12 cellular contexts compared by ENCODE assay signal in the genomic region with DNA sequence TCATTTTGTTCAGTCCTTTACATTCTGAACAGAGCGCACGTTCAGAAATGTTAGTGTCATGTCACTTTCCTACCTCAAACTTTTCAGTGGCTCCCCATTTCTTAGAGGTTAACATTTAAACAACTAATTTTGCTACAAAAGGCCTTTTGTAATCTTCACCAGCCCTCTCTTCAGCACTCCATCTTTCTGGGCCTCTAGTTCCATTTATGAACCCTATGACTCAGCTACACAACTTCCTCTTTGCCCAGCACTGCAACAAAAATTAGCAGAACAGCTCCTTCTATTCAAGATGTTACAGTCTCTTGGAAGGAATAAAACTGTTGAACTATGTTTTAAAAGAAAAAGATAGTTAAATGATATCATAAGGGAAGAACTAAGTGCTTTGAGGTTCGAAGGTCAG.
"Had no signal": no experiment of that assay in that cellular context is flagged by ENCODE, and none has a peak within 500 bp of the region (broad histone marks: within the 10 kb centered on the region; RNA-seq: fewer than 3 reads in every experiment).

No MANE protein-coding gene starts in this region.

- H3K9me3 ChIP-seq: neutrophil, thyroid gland had no signal

- H3K27ac ChIP-seq: neutrophil, thyroid gland had no signal

- H3K4me1 ChIP-seq: thyroid gland had no signal

- DNase-seq: activated CD4-positive, alpha-beta T cell treated with anti-CD3 and anti-CD28 coated beads, Interleukin-2, amount 10 ng/mL, durations not matched to agents 24 days and 14 days; activated naive CD4-positive, alpha-beta T cell; activated naive CD8-positive, alpha-beta T cell treated with anti-CD3 and anti-CD28 coated beads, Interleukin-2, amount 50 U/mL, for 24 hours; glutamatergic neuron; left colon; naive thymus-derived CD4-positive, alpha-beta T cell; posterior cingulate gyrus; small intestine; thyroid gland had no signal

- H3K36me3 ChIP-seq: neutrophil, thyroid gland had no signal

- ATAC-seq: activated naive CD8-positive, alpha-beta T cell treated with anti-CD3 and anti-CD28 coated beads, Interleukin-2, amount 50 U/mL, for 24 hours; esophagus mucosa; left colon; naive thymus-derived CD4-positive, alpha-beta T cell; WTC11 had no signal

- H3K27me3 ChIP-seq: neutrophil, thyroid gland had no signal

- H3K4me3 ChIP-seq: thyroid gland had no signal
